Comparison of ENCODE assay signal across 21 cellular contexts in genomic region chr6:89661559-89661958, GRCh38.
"Had no signal": no experiment of that assay in that cellular context is flagged by ENCODE, and none has a peak within 500 bp of the region (broad histone marks: within the 10 kb centered on the region; RNA-seq: fewer than 3 reads in every experiment).

No MANE protein-coding gene starts in this region.

- H3K36me3 ChIP-seq: ovary had no signal

- DNase-seq: caudate nucleus; cerebellar nuclear complex; cortex of kidney; effector memory CD8-positive, alpha-beta T cell; hypothalamus; immature natural killer cell; mesenchymal stem cell; mucosa of descending colon; naive thymus-derived CD4-positive, alpha-beta T cell; occipital lobe; ovary; right lobe of liver; stimulated activated CD4-positive, alpha-beta T cell treated with anti-CD3 and anti-CD28 coated beads, Interleukin-4, amount 100 ng/mL, for 4 hours; stimulated activated naive CD8-positive, alpha-beta T cell treated with anti-CD3 and anti-CD28 coated beads, Interleukin-15, Interleukin-2, amounts not matched to agents 100 U/mL and 50 U/mL, for 24 hours; substantia nigra; testis; upper lobe of left lung had no signal

- H3K9me3 ChIP-seq: gastroesophageal sphincter, mucosa of descending colon, ovary, right lobe of liver, testis, tibial nerve, upper lobe of left lung had no signal

- H3K27me3 Mint-ChIP-seq: effector memory CD8-positive, alpha-beta T cell; naive thymus-derived CD4-positive, alpha-beta T cell; stimulated activated memory B cell treated with anti-CD40 and anti-IgM and Interleukin-4, amounts not matched to agents 10 μg/mL and 1 μg/mL and 100 μg/mL, for 72 hours had no signal

- H3K27me3 ChIP-seq: gastroesophageal sphincter, ovary, right lobe of liver, testis, tibial nerve, upper lobe of left lung had no signal

- H3K4me3 ChIP-seq: gastroesophageal sphincter, mucosa of descending colon, ovary, right lobe of liver, testis, tibial nerve, upper lobe of left lung had no signal

- H3K4me1 ChIP-seq: gastroesophageal sphincter, right lobe of liver, testis, tibial nerve, upper lobe of left lung had no signal

- H3K27ac ChIP-seq: gastroesophageal sphincter, ovary, right lobe of liver, testis, tibial nerve, upper lobe of left lung had no signal

- ATAC-seq: effector memory CD8-positive, alpha-beta T cell; gastroesophageal sphincter; mucosa of descending colon; naive thymus-derived CD4-positive, alpha-beta T cell; right lobe of liver; stimulated activated memory B cell treated with anti-CD40 and anti-IgM and Interleukin-4, amounts not matched to agents 10 μg/mL and 1 μg/mL and 100 μg/mL, for 72 hours; stimulated activated naive CD8-positive, alpha-beta T cell treated with anti-CD3 and anti-CD28 coated beads, Interleukin-15, Interleukin-2, amounts not matched to agents 100 U/mL and 50 U/mL, for 24 hours had no signal

- H3K9me3 Mint-ChIP-seq: effector memory CD8-positive, alpha-beta T cell; immature natural killer cell; mesothelial cell of epicardium; naive thymus-derived CD4-positive, alpha-beta T cell; stimulated activated memory B cell treated with anti-CD40 and anti-IgM and Interleukin-4, amounts not matched to agents 10 μg/mL and 1 μg/mL and 100 μg/mL, for 72 hours had no signal

- H3K4me3 Mint-ChIP-seq: effector memory CD8-positive, alpha-beta T cell; immature natural killer cell; mesothelial cell of epicardium; naive thymus-derived CD4-positive, alpha-beta T cell; stimulated activated memory B cell treated with anti-CD40 and anti-IgM and Interleukin-4, amounts not matched to agents 10 μg/mL and 1 μg/mL and 100 μg/mL, for 72 hours had no signal

- H3K27ac Mint-ChIP-seq: effector memory CD8-positive, alpha-beta T cell; immature natural killer cell; mesothelial cell of epicardium; stimulated activated memory B cell treated with anti-CD40 and anti-IgM and Interleukin-4, amounts not matched to agents 10 μg/mL and 1 μg/mL and 100 μg/mL, for 72 hours had no signal

- H3K4me1 Mint-ChIP-seq: immature natural killer cell; mesothelial cell of epicardium; stimulated activated memory B cell treated with anti-CD40 and anti-IgM and Interleukin-4, amounts not matched to agents 10 μg/mL and 1 μg/mL and 100 μg/mL, for 72 hours had no signal
